20 cellular contexts compared by ENCODE assay signal in the genomic region with DNA sequence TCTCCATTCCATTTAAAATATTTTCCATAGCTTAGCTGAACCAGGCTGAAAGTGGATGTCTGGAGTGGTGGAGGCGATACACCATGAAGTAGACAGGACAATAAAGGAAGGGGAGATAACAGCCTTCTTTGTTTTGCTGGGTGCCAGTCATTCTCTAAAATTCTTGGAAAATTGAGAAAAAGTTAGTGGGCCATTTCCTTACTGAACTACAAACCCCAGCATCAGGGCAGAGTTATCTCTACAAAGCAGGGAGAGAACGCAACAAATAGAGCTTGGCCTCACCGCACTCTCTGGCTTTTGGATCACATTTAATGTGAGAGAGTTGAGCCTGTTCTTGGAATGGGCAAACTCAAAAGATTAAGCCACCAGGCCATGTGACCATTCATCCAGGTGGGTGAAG.
"Had no signal": no experiment of that assay in that cellular context is flagged by ENCODE, and none has a peak within 500 bp of the region (broad histone marks: within the 10 kb centered on the region; RNA-seq: fewer than 3 reads in every experiment).

No MANE protein-coding gene starts in this region.

- DNase-seq: hypothalamus; immature natural killer cell; left ventricle myocardium inferior; midbrain; mucosa of descending colon; naive thymus-derived CD4-positive, alpha-beta T cell; ovary; retina; right cardiac atrium; stimulated activated CD4-positive, alpha-beta T cell treated with anti-CD3 and anti-CD28 coated beads, Interleukin-12 subunit alpha, Interleukin-12 subunit beta, amount 100 ng/mL, for 4 hours; stimulated activated CD4-positive, alpha-beta T cell treated with anti-CD3 and anti-CD28 coated beads, Interleukin-15, amount 100 ng/mL, for 24 hours; stimulated activated CD4-positive, alpha-beta T cell treated with anti-CD3 and anti-CD28 coated beads, Interleukin-2, amount 100 ng/mL, for 24 hours; stimulated activated CD4-positive, alpha-beta T cell treated with anti-CD3 and anti-CD28 coated beads, Interleukin-4, amount 100 ng/mL, for 1 hour; stimulated activated naive B cell treated with anti-CD40 and anti-IgM and Interleukin-4, amounts not matched to agents 10 μg/mL and 1 μg/mL and 100 μg/mL, for 72 hours; stimulated activated naive CD8-positive, alpha-beta T cell treated with anti-CD3 and anti-CD28 coated beads, Interleukin-15, Interleukin-2, amounts not matched to agents 100 U/mL and 50 U/mL, for 24 hours; stomach; testis; thyroid gland; transverse colon; upper lobe of left lung had no signal
